ENCODE assay signal across 8 cellular contexts in the genomic region with DNA sequence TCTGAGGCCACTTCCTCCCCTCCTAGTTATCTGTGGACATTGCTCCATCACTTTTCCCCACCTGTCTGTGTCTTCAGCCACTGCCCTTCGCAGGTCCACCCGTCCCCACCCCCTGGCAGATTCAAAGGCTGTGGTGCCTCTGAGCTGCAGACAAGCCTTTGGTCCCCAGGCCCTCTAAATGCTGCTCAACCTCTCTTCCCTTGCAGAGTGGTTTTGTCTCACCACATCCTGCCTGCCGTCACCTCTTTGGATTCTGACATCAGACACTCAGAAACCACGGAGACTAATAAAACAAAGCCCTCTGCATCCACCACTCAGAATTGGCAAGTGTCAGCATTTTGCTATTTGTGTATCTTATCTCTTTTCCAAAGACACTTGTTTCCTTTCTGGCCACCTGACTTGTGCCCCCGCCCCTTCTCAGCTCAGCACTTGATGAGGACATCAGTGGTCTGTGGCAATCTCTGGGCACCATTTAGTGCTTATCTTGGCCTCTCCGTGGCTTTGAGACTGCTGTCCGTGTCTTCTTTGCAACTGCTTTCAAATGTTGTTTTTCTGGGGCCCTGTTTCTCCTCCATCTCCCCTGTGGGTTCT.
A peak's percentile ranks its signal among the peaks of the same experiment; 100 is the strongest.
DNase-seq lines count a peak whose midpoint lies in the region; ATAC-seq lines count a peak whose summit lies in the region.

No MANE protein-coding gene starts in this region.

- DNase-seq in ELR (ENCODE audit: low read depth) (peak; percentile 97), MV-4-11 (lab: John Stamatoyannopoulos, UW) (peak; percentile 90), fibroblast of gingiva (ENCODE audit: low read depth) (peak; percentile 52), NCI-H446 treated with DMSO at 0.1 percent for 48 hours (lab: John Stamatoyannopoulos, UW) (no peak), NCI-H345 treated with DMSO at 0.1 percent for 48 hours (lab: John Stamatoyannopoulos, UW; ENCODE audit: unreplicated experiment) (no peak)
- peak; percentile 30 to 43 for DNase-seq in activated CD4-positive, alpha-beta T cell treated with anti-CD3 and anti-CD28 coated beads, Interleukin-2, amount 50 U/mL, for 4 hours
- peak; percentile 45 for DNase-seq in stimulated activated CD8-positive, alpha-beta memory T cell treated with anti-CD3 and anti-CD28 coated beads, Interleukin-12 subunit alpha, Interleukin-12 subunit beta, amount 100 ng/mL, for 4 hours (ENCODE audit: low read depth)

- ATAC-seq in GM21825 (IDR thresholded peaks at IDR 0.05; ENCODE audit: unreplicated experiment) = peak; percentile 94

Comparison
In these comparisons a context has a peak if more than half of its experiments do, and no peak if none do; other contexts are left out.
1. DNase-seq: peak in ELR (single experiment), MV-4-11 (single experiment), activated CD4-positive, alpha-beta T cell treated with anti-CD3 and anti-CD28 coated beads, Interleukin-2, amount 50 U/mL, for 4 hours (2 of 2), fibroblast of gingiva (single experiment) and stimulated activated CD8-positive, alpha-beta memory T cell treated with anti-CD3 and anti-CD28 coated beads, Interleukin-12 subunit alpha, Interleukin-12 subunit beta, amount 100 ng/mL, for 4 hours (single experiment); none in NCI-H446 treated with DMSO at 0.1 percent for 48 hours (single experiment) and NCI-H345 treated with DMSO at 0.1 percent for 48 hours (single experiment).